Comparison of ENCODE assay signal across 8 cellular contexts in genomic region chr15:40322531-40323238, GRCh38. TPM values are rescaled to one million over a fixed set of nuclear protein-coding genes. Genes with fewer than 3 reads are reported as not detected.
DNase-seq lines count a peak whose midpoint lies in the region; ATAC-seq and TF ChIP-seq lines count a peak whose summit lies in the region.

No MANE protein-coding gene starts in this region.

- POLR2A ChIA-PET in naive thymus-derived CD8-positive, alpha-beta T cell (lab: Charles Lee): interaction anchor here (0.6 to 8.3 kb wide), 11 partner anchors 9 to 135 kb away, joined by 3 to 104 read pairs (median 4); partner anchors contain the start of genes BAHD1, IVD, KNSTRN and PLCB2

- H3K79me2 ChIP-seq in KMS-11 (ENCODE audit: insufficient read depth, low read depth): peaks cover 31% of the 10 kb centered on the region

- peak overlapping the region; percentile 72 for H3K4me3 Mint-ChIP-seq in chondrocyte (ENCODE audit: unreplicated experiment)
- peak overlapping the region; percentile 67 to 87 (median 82) for H3K4me3 Mint-ChIP-seq in naive thymus-derived CD8-positive, alpha-beta T cell

- no peaks in the 10 kb centered on the region for H3K9me3 ChIP-seq in BLaER1 treated with 17β-estradiol and CSF1 and Interleukin-3, amounts not matched to agents 10 nM and 100 nM (replicated peaks in 1 of 11)

- TF ChIP-seq CTCF in KMS-11 (conservative IDR thresholded peaks at IDR 0.05; ENCODE audit: low read depth, low read length) (no peak), chondrocyte (IDR thresholded peaks at IDR 0.05) (no peak)

- H3K36me3 Mint-ChIP-seq in chondrocyte (ENCODE audit: low read depth): peaks cover 8% of the 10 kb centered on the region
- H3K36me3 Mint-ChIP-seq in naive thymus-derived CD8-positive, alpha-beta T cell: no peaks in the 10 kb centered on the region

- peak overlapping the region; percentile 95 for H3K27ac Mint-ChIP-seq in chondrocyte (ENCODE audit: unreplicated experiment)
- H3K27ac Mint-ChIP-seq in naive thymus-derived CD8-positive, alpha-beta T cell: peak overlapping the region in 8 of 10 donors; percentile 28 to 82 (median 63)

- H3K4me1 ChIP-seq in BLaER1 treated with 17β-estradiol and CSF1 and Interleukin-3, amounts not matched to agents 10 nM and 100 nM: peaks cover 34 to 55% (median 47%) of the 10 kb centered on the region in 10 experiments
- H3K4me1 ChIP-seq in KMS-11 (ENCODE audit: low read depth, poor library complexity, severe bottlenecking): peaks cover 40% of the 10 kb centered on the region

- peaks cover 0 to 17% (median 6%) of the 10 kb centered on the region in 11 experiments; a peak in 9 of 22 replicates for H3K36me3 ChIP-seq in BLaER1 treated with 17β-estradiol and CSF1 and Interleukin-3, amounts not matched to agents 10 nM and 100 nM
- no peaks in the 10 kb centered on the region for H3K36me3 ChIP-seq in KMS-11 (ENCODE audit: insufficient read depth)

- DNase-seq in chondrocyte (ENCODE audit: low spot score) (peak; percentile 91), NCI-H1436 treated with DMSO at 0.1 percent for 48 hours (lab: John Stamatoyannopoulos, UW) (no peak)
- no peak for DNase-seq in naive thymus-derived CD8-positive, alpha-beta T cell

- no peaks in the 10 kb centered on the region for H3K9me3 Mint-ChIP-seq in chondrocyte (ENCODE audit: low read depth)
- H3K9me3 Mint-ChIP-seq in naive thymus-derived CD8-positive, alpha-beta T cell: no peaks in the 10 kb centered on the region

- no peak for TF ChIP-seq POLR2A in GM18505 (IDR thresholded peaks at IDR 0.05; ENCODE audit: borderline replicate concordance, extremely low read depth, insufficient read depth, insufficient read length)

- H3K9ac ChIP-seq in BLaER1 treated with 17β-estradiol and CSF1 and Interleukin-3, amounts not matched to agents 10 nM and 100 nM: peak overlapping the region in 2 of 11 experiments; percentile 87 to 95; a peak in 2 of 22 replicates
- no peak overlapping the region for H3K9ac ChIP-seq in KMS-11

- peak overlapping the region; percentile 78 for H2AFZ ChIP-seq in KMS-11 (ENCODE audit: low read depth)

- H3K27me3 Mint-ChIP-seq in chondrocyte (ENCODE audit: low read depth): no peaks in the 10 kb centered on the region
- peaks cover 0 to 6% (median 0%) of the 10 kb centered on the region in 5 donors for H3K27me3 Mint-ChIP-seq in naive thymus-derived CD8-positive, alpha-beta T cell

- H3K4me2 ChIP-seq in BLaER1 treated with 17β-estradiol and CSF1 and Interleukin-3, amounts not matched to agents 10 nM and 100 nM: peak overlapping the region; percentile 95 to 100 (median 98)
- H3K4me2 ChIP-seq in KMS-11: peak overlapping the region; percentile 54

- peak overlapping the region; percentile 78 to 98 (median 90); a peak in 17 of 20 replicates for H3K4me3 ChIP-seq in BLaER1 treated with 17β-estradiol and CSF1 and Interleukin-3, amounts not matched to agents 10 nM and 100 nM
- no peak overlapping the region for H3K4me3 ChIP-seq in KMS-11 (IDR thresholded peaks at IDR 0.05; ENCODE audit: insufficient read depth, low read depth, low read length)

- no peak overlapping the region for H3K27ac ChIP-seq in BLaER1 treated with 17β-estradiol and CSF1 and Interleukin-3, amounts not matched to agents 10 nM and 100 nM
- no peak overlapping the region for H3K27ac ChIP-seq in KMS-11

- H3K27me3 ChIP-seq in BLaER1 treated with 17β-estradiol and CSF1 and Interleukin-3, amounts not matched to agents 10 nM and 100 nM: peaks cover 0 to 40% (median 37%) of the 10 kb centered on the region in 11 experiments; a peak in 18 of 22 replicates
- no peaks in the 10 kb centered on the region for H3K27me3 ChIP-seq in KMS-11 (ENCODE audit: insufficient read depth, low read depth)

- ATAC-seq in naive thymus-derived CD8-positive, alpha-beta T cell: no peak
- ATAC-seq in GM18505 (IDR thresholded peaks at IDR 0.05; ENCODE audit: unreplicated experiment) (no peak), HG02938 (IDR thresholded peaks at IDR 0.05; ENCODE audit: unreplicated experiment) (no peak), HG03095 (IDR thresholded peaks at IDR 0.05; ENCODE audit: unreplicated experiment) (no peak)

- H3K4me1 Mint-ChIP-seq in chondrocyte (ENCODE audit: low read depth): peaks cover 51% of the 10 kb centered on the region
- peaks cover 19 to 43% (median 36%) of the 10 kb centered on the region in 4 donors for H3K4me1 Mint-ChIP-seq in naive thymus-derived CD8-positive, alpha-beta T cell

- peaks cover 0 to 28% (median 0%) of the 10 kb centered on the region in 11 experiments; a peak in 7 of 22 replicates for H4K20me1 ChIP-seq in BLaER1 treated with 17β-estradiol and CSF1 and Interleukin-3, amounts not matched to agents 10 nM and 100 nM
- H4K20me1 ChIP-seq in KMS-11 (ENCODE audit: insufficient read depth): no peaks in the 10 kb centered on the region

RNA-seq across cellular contexts. Expression of gene INAFM2, which starts 0.8 kb away (rescaled TPM):
- 68.8 to 128 TPM (median 80.6 TPM) in 3 replicates for total RNA-seq in chondrocyte
- 1 to 10 TPM; 6.2 to 8.1 TPM for total RNA-seq in naive thymus-derived CD8-positive, alpha-beta T cell
- 1 to 10 TPM in 2 of 3 donors, under 1 TPM in 1; 0.69 to 2.5 (median 1.9) TPM for polyA plus RNA-seq in naive thymus-derived CD8-positive, alpha-beta T cell

RNA-seq across cellular contexts. Expression of gene PLCB2, which starts 14.9 kb away (rescaled TPM):
- total RNA-seq in chondrocyte: 1.4 to 3.4 TPM (median 2.8 TPM) in 3 replicates
- total RNA-seq in naive thymus-derived CD8-positive, alpha-beta T cell: 100 to 1,000 TPM; 156 to 166 TPM
- polyA plus RNA-seq in naive thymus-derived CD8-positive, alpha-beta T cell: 10 to 100 TPM; 14.5 to 23.0 (median 22.2) TPM

RNA-seq across cellular contexts. Expression of gene CCDC9B, which starts 18.1 kb away (rescaled TPM):
- 55.4 to 60.0 TPM (median 58.0 TPM) in 3 replicates for total RNA-seq in chondrocyte
- total RNA-seq in naive thymus-derived CD8-positive, alpha-beta T cell: 1 to 10 TPM; 1.4 to 1.5 TPM
- under 1 TPM in 2 of 3 donors, not detected in 1; 0.08 to 0.62 TPM for polyA plus RNA-seq in naive thymus-derived CD8-positive, alpha-beta T cell

RNA-seq across cellular contexts. Expression of gene PHGR1, which starts 28.1 kb away (rescaled TPM):
- total RNA-seq in chondrocyte: not detected in 3 replicates
- not detected for total RNA-seq in naive thymus-derived CD8-positive, alpha-beta T cell
- polyA plus RNA-seq in naive thymus-derived CD8-positive, alpha-beta T cell: not detected

RNA-seq across cellular contexts. Expression of gene DISP2, which starts 35.3 kb away (rescaled TPM):
- total RNA-seq in chondrocyte: 1.3 to 2.2 TPM (median 1.4 TPM) in 3 replicates
- under 1 TPM; 0.31 to 0.52 TPM for total RNA-seq in naive thymus-derived CD8-positive, alpha-beta T cell
- under 1 TPM; 0.02 to 0.73 (median 0.42) TPM for polyA plus RNA-seq in naive thymus-derived CD8-positive, alpha-beta T cell

Comparison
In these comparisons a context has a peak if more than half of its experiments do, and no peak if none do; other contexts are left out.
1. RNA of gene PLCB2, which starts 14.9 kb away (total RNA-seq): 156 to 166 TPM in naive thymus-derived CD8-positive, alpha-beta T cell; 1.4 to 3.4 TPM in chondrocyte; every median in the first group is over 10 times any median in the second.
2. RNA of gene CCDC9B, which starts 18.1 kb away (total RNA-seq): 55.4 to 60.0 TPM in chondrocyte; 1.4 to 1.5 TPM in naive thymus-derived CD8-positive, alpha-beta T cell; every median in the first group is over 10 times any median in the second.